In genomic region chr9:87569008-87569908, GRCh38 we compare ENCODE assay signal across 12 cellular contexts.
DNase-seq lines count a peak whose midpoint lies in the region; ATAC-seq and TF ChIP-seq lines count a peak whose summit lies in the region.
"Had no signal": no experiment of that assay in that cellular context is flagged by ENCODE, and none has a peak within 500 bp of the region (broad histone marks: within the 10 kb centered on the region; RNA-seq: fewer than 3 reads in every experiment).

No MANE protein-coding gene starts in this region.

- POLR2A ChIA-PET in activated CD4-positive, alpha-beta T cell treated with anti-CD3 and anti-CD28 coated beads for 36 hours (lab: Charles Lee): no interaction called here

- TF ChIP-seq EP300 in transverse colon (IDR thresholded peaks at IDR 0.05; ENCODE audit: low read depth): no peak

- H3K4me1 ChIP-seq in right lobe of liver: peaks cover 3 to 62% (median 31%) of the 10 kb centered on the region in 4 donors
- H3K4me1 ChIP-seq in transverse colon: peaks cover 21 to 63% (median 34%) of the 10 kb centered on the region in 4 donors

- in situ Hi-C loops in brain microvascular endothelial cell (cut with HindIII; ENCODE audit: low pct_ligation_motif_present, low sequenced_read_pairs) (no loop called here), transverse colon (cut with MboI; ENCODE audit: low pct_ligation_motif_present in 1 of 4, low pct_unique_long_range_greater_than_20kb in 1 of 4, low sequenced_read_pairs in 3 of 4) (no loop called here)

- no peaks in the 10 kb centered on the region for H3K4me1 Mint-ChIP-seq in activated CD4-positive, alpha-beta T cell treated with anti-CD3 and anti-CD28 coated beads for 36 hours
- H3K4me1 Mint-ChIP-seq: IgD-negative memory B cell had no signal

- no peak overlapping the region for H3K4me3 Mint-ChIP-seq in activated CD4-positive, alpha-beta T cell treated with anti-CD3 and anti-CD28 coated beads for 36 hours
- H3K4me3 Mint-ChIP-seq: IgD-negative memory B cell; T-helper 2 cell treated with Interferon-gamma antibody and Interleukin-4, amounts not matched to agents 5 μg/mL and 100 μg/mL, for 36 hours had no signal

- peak in 2 of 3 experiments; percentile 7 to 45 for DNase-seq in NCI-H1417 (lab: John Stamatoyannopoulos, UW)
- DNase-seq in NCI-H1417 treated with DMSO at 0.1 percent for 48 hours (lab: John Stamatoyannopoulos, UW): no peak
- DNase-seq in brain microvascular endothelial cell: peak; percentile 15
- peak in 1 of 3 donors; percentile 63 for DNase-seq in right lobe of liver
- no peak for DNase-seq in transverse colon
- no peak for DNase-seq in activated CD4-positive, alpha-beta T cell treated with anti-CD3 and anti-CD28 coated beads for 36 hours
- DNase-seq: activated T-cell treated with anti-CD3 and anti-CD28 coated beads for 4 hours, hypothalamus had no signal

- 14% methylated on average over 10 of the region's 11 CpGs for WGBS in right lobe of liver (ENCODE audit: insufficient coverage, low coverage, low lambda C conversion rate, missing lambda C conversion rate)
- WGBS in transverse colon (ENCODE audit: low coverage in 1 of 2), 2 donors: 23 to 30% methylated on average over 4 to 11 of the region's 11 CpGs

- no peak for TF ChIP-seq CTCF in brain microvascular endothelial cell (IDR thresholded peaks at IDR 0.05; ENCODE audit: low read depth, low read length, missing control alignments)
- no peak for TF ChIP-seq CTCF in right lobe of liver (IDR thresholded peaks at IDR 0.05)
- no peak for TF ChIP-seq CTCF in transverse colon (IDR thresholded peaks at IDR 0.05)

- H3K4me3 ChIP-seq in brain microvascular endothelial cell (ENCODE audit: low read depth, low read length) (no peak overlapping the region), right lobe of liver (peak overlapping the region in 2 of 3 donors; percentile 1 to 7), transverse colon (no peak overlapping the region)

- H3K9me3 Mint-ChIP-seq in activated CD4-positive, alpha-beta T cell treated with anti-CD3 and anti-CD28 coated beads for 36 hours (ENCODE audit: low read depth): no peaks in the 10 kb centered on the region
- H3K9me3 Mint-ChIP-seq: T-helper 2 cell treated with Interferon-gamma antibody and Interleukin-4, amounts not matched to agents 5 μg/mL and 100 μg/mL, for 36 hours had no signal

- H3K36me3 Mint-ChIP-seq in activated CD4-positive, alpha-beta T cell treated with anti-CD3 and anti-CD28 coated beads for 36 hours (ENCODE audit: low read depth): no peaks in the 10 kb centered on the region
- H3K36me3 Mint-ChIP-seq: IgD-negative memory B cell had no signal

- H3K9me3 ChIP-seq in right lobe of liver (no peaks in the 10 kb centered on the region), transverse colon (no peaks in the 10 kb centered on the region)

- intact Hi-C loops in right lobe of liver (cut with DNase I): loop anchor here in 1 of 2 donors (10.0 kb wide), 1 partner anchor 54 kb away; no protein-coding TSS in a partner anchor
- intact Hi-C loops in transverse colon (cut with DNase I; ENCODE audit: low total_unique reads): no loop called here
- intact Hi-C loops in activated CD4-positive, alpha-beta T cell treated with anti-CD3 and anti-CD28 coated beads for 36 hours (cut with DNase I, micrococcal nuclease): no loop called here

- TF ChIP-seq POLR2A in right lobe of liver (IDR thresholded peaks at IDR 0.05) (no peak), transverse colon (IDR thresholded peaks at IDR 0.05) (no peak)

- H3K27me3 ChIP-seq in brain microvascular endothelial cell (replicated peaks): no peaks in the 10 kb centered on the region
- no peaks in the 10 kb centered on the region for H3K27me3 ChIP-seq in right lobe of liver
- H3K27me3 ChIP-seq in transverse colon: no peaks in the 10 kb centered on the region

- H3K27ac ChIP-seq in brain microvascular endothelial cell: no peak overlapping the region
- H3K27ac ChIP-seq in right lobe of liver: peak overlapping the region; percentile 47 to 87 (median 87)
- H3K27ac ChIP-seq in transverse colon: peak overlapping the region; percentile 54 to 75 (median 62)

- H3K27me3 Mint-ChIP-seq in activated CD4-positive, alpha-beta T cell treated with anti-CD3 and anti-CD28 coated beads for 36 hours: no peaks in the 10 kb centered on the region

- no peak overlapping the region for H3K27ac Mint-ChIP-seq in activated CD4-positive, alpha-beta T cell treated with anti-CD3 and anti-CD28 coated beads for 36 hours
- H3K27ac Mint-ChIP-seq: IgD-negative memory B cell; T-helper 2 cell treated with Interferon-gamma antibody and Interleukin-4, amounts not matched to agents 5 μg/mL and 100 μg/mL, for 36 hours had no signal

- H3K36me3 ChIP-seq in brain microvascular endothelial cell (replicated peaks) (no peaks in the 10 kb centered on the region), right lobe of liver (no peaks in the 10 kb centered on the region), transverse colon (no peaks in the 10 kb centered on the region)

- ATAC-seq in right lobe of liver: peak; percentile 42 to 65 (median 48)
- no peak for ATAC-seq in GM21528 (IDR thresholded peaks at IDR 0.05; ENCODE audit: low FRiP score, unreplicated experiment)
- ATAC-seq in GM18519 (IDR thresholded peaks at IDR 0.05; ENCODE audit: low FRiP score, unreplicated experiment): no peak
- ATAC-seq in activated CD4-positive, alpha-beta T cell treated with anti-CD3 and anti-CD28 coated beads for 36 hours: no peak

- CTCF ChIA-PET in activated CD4-positive, alpha-beta T cell treated with anti-CD3 and anti-CD28 coated beads for 36 hours (lab: Charles Lee): interaction anchor here (0.5 to 1.0 kb wide), 3 partner anchors 11 to 396 kb away, joined by 3 to 5 read pairs (median 3); no protein-coding TSS in a partner anchor

Comparison
In these comparisons a context has a peak if more than half of its experiments do, and no peak if none do; other contexts are left out.
1. DNase-seq: peak in NCI-H1417 (2 of 3) and brain microvascular endothelial cell (single experiment); none in NCI-H1417 treated with DMSO at 0.1 percent for 48 hours (single experiment), transverse colon (single experiment) and activated CD4-positive, alpha-beta T cell treated with anti-CD3 and anti-CD28 coated beads for 36 hours (single experiment).
2. H3K4me3 ChIP-seq: peak in right lobe of liver (2 of 3); none in brain microvascular endothelial cell (single experiment) and transverse colon (0 of 4).
3. ATAC-seq: peak in right lobe of liver (4 of 4); none in GM21528 (single experiment), GM18519 (single experiment) and activated CD4-positive, alpha-beta T cell treated with anti-CD3 and anti-CD28 coated beads for 36 hours (single experiment).